ENCODE assay signal across 9 cellular contexts in the genomic region with DNA sequence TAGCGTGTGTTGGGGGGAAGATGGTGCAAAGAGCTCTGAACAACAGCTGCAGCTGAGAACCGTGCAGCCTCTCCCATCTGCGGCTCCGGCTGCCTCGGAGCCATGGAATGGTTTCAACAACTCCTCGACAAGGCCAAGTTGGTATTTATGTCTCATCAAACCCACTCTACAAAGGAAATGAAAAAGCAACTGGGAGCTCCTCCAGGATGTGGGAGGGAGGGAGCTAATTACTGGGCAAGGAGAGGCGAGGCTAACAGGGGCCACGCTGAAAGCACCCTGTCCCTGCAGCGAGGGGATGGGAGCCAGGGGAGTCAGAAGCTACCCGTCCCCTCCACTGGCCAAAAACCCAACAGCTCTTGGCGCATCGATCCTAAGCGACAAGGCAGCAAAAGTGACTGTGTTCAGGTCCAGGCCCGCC.
DNase-seq lines count a peak whose midpoint lies in the region; ATAC-seq and TF ChIP-seq lines count a peak whose summit lies in the region.
"Had no signal": no experiment of that assay in that cellular context is flagged by ENCODE, and none has a peak within 500 bp of the region (broad histone marks: within the 10 kb centered on the region; RNA-seq: fewer than 3 reads in every experiment).

No MANE protein-coding gene starts in this region.

- H2AFZ ChIP-seq in hepatocyte, result no peak overlapping the region

- CTCF ChIA-PET in activated CD8-positive, alpha-beta T cell treated with anti-CD3 and anti-CD28 coated beads, Interleukin-2, amount 10 ng/mL, durations not matched to agents 7 days and 5 days (lab: Charles Lee), result no interaction called here

- H3K9ac ChIP-seq in skeletal muscle satellite cell (ENCODE audit: low read depth, low read length), result peak overlapping the region; percentile 48

- no peak overlapping the region for H3K4me3 Mint-ChIP-seq in stimulated activated naive B cell treated with anti-CD40 and anti-IgM and Interleukin-4, amounts not matched to agents 10 μg/mL and 1 μg/mL and 100 μg/mL, for 72 hours
- no peak overlapping the region for H3K4me3 Mint-ChIP-seq in activated CD8-positive, alpha-beta T cell treated with anti-CD3 and anti-CD28 coated beads, Interleukin-2, amount 10 ng/mL, durations not matched to agents 7 days and 5 days
- H3K4me3 Mint-ChIP-seq: activated CD4-positive, alpha-beta T cell treated with anti-CD3 and anti-CD28 coated beads for 36 hours; activated naive CD8-positive, alpha-beta T cell had no signal

- H3K4me2 ChIP-seq in hepatocyte (no peak overlapping the region), skeletal muscle satellite cell (ENCODE audit: low read length) (peak overlapping the region; percentile 46)

- no peaks in the 10 kb centered on the region for H3K36me3 ChIP-seq in hepatocyte (replicated peaks; ENCODE audit: insufficient read depth, low read depth)
- peaks cover 24% of the 10 kb centered on the region for H3K36me3 ChIP-seq in skeletal muscle satellite cell (ENCODE audit: insufficient read depth, low read length)

- H3K27me3 ChIP-seq in hepatocyte, result no peaks in the 10 kb centered on the region
- H3K27me3 ChIP-seq in skeletal muscle satellite cell (ENCODE audit: control insufficient read depth, insufficient read depth, low read length), result no peaks in the 10 kb centered on the region

- no peak overlapping the region for H3K27ac Mint-ChIP-seq in stimulated activated naive B cell treated with anti-CD40 and anti-IgM and Interleukin-4, amounts not matched to agents 10 μg/mL and 1 μg/mL and 100 μg/mL, for 72 hours
- H3K27ac Mint-ChIP-seq in activated CD8-positive, alpha-beta T cell treated with anti-CD3 and anti-CD28 coated beads, Interleukin-2, amount 10 ng/mL, durations not matched to agents 7 days and 5 days, result no peak overlapping the region
- H3K27ac Mint-ChIP-seq: activated CD4-positive, alpha-beta T cell treated with anti-CD3 and anti-CD28 coated beads for 36 hours; activated naive CD8-positive, alpha-beta T cell had no signal

- 78% methylated on average over 14 of the region's 14 CpGs for WGBS in hepatocyte (ENCODE audit: low lambda C conversion rate, missing lambda C conversion rate)

- H3K36me3 Mint-ChIP-seq in stimulated activated naive B cell treated with anti-CD40 and anti-IgM and Interleukin-4, amounts not matched to agents 10 μg/mL and 1 μg/mL and 100 μg/mL, for 72 hours, result peaks cover 13 to 15% of the 10 kb centered on the region in 2 donors
- peaks cover 5% of the 10 kb centered on the region for H3K36me3 Mint-ChIP-seq in activated CD8-positive, alpha-beta T cell treated with anti-CD3 and anti-CD28 coated beads, Interleukin-2, amount 10 ng/mL, durations not matched to agents 7 days and 5 days (ENCODE audit: low read depth)

- H3K9me3 Mint-ChIP-seq in stimulated activated naive B cell treated with anti-CD40 and anti-IgM and Interleukin-4, amounts not matched to agents 10 μg/mL and 1 μg/mL and 100 μg/mL, for 72 hours, result no peaks in the 10 kb centered on the region
- no peaks in the 10 kb centered on the region for H3K9me3 Mint-ChIP-seq in activated CD8-positive, alpha-beta T cell treated with anti-CD3 and anti-CD28 coated beads, Interleukin-2, amount 10 ng/mL, durations not matched to agents 7 days and 5 days (ENCODE audit: insufficient read depth)

- no peaks in the 10 kb centered on the region for H3K27me3 Mint-ChIP-seq in stimulated activated naive B cell treated with anti-CD40 and anti-IgM and Interleukin-4, amounts not matched to agents 10 μg/mL and 1 μg/mL and 100 μg/mL, for 72 hours
- no peaks in the 10 kb centered on the region for H3K27me3 Mint-ChIP-seq in activated CD8-positive, alpha-beta T cell treated with anti-CD3 and anti-CD28 coated beads, Interleukin-2, amount 10 ng/mL, durations not matched to agents 7 days and 5 days (ENCODE audit: low read depth)
- H3K27me3 Mint-ChIP-seq: activated CD4-positive, alpha-beta T cell treated with anti-CD3 and anti-CD28 coated beads for 36 hours; activated naive CD8-positive, alpha-beta T cell had no signal

- ATAC-seq in HG03108 (IDR thresholded peaks at IDR 0.05; ENCODE audit: unreplicated experiment), result no peak
- no peak for ATAC-seq in stimulated activated naive B cell treated with anti-CD40 and anti-IgM and Interleukin-4, amounts not matched to agents 10 μg/mL and 1 μg/mL and 100 μg/mL, for 72 hours (replicated peaks)
- no peak for ATAC-seq in activated CD8-positive, alpha-beta T cell treated with anti-CD3 and anti-CD28 coated beads, Interleukin-2, amount 10 ng/mL, durations not matched to agents 7 days and 5 days
- ATAC-seq: activated CD4-positive, alpha-beta T cell treated with anti-CD3 and anti-CD28 coated beads for 36 hours had no signal

- H4K20me1 ChIP-seq in hepatocyte (ENCODE audit: insufficient read depth, poor library complexity, severe bottlenecking), result no peaks in the 10 kb centered on the region

- TF ChIP-seq CTCF in hepatocyte (IDR thresholded peaks at IDR 0.05; ENCODE audit: poor library complexity), result no peak

- H3K79me2 ChIP-seq in hepatocyte, result no peaks in the 10 kb centered on the region

- H3K27ac ChIP-seq in hepatocyte, result peak overlapping the region; percentile 92

- H3K4me3 ChIP-seq in hepatocyte, result no peak overlapping the region
- no peak overlapping the region for H3K4me3 ChIP-seq in skeletal muscle satellite cell (ENCODE audit: low read length)

- H3K9me2 ChIP-seq in hepatocyte (replicated peaks; ENCODE audit: insufficient read depth), result no peaks in the 10 kb centered on the region

- H3K4me1 ChIP-seq in hepatocyte (ENCODE audit: insufficient read depth) (peaks cover 30% of the 10 kb centered on the region), skeletal muscle satellite cell (ENCODE audit: control insufficient read depth, insufficient read depth, low read length) (peaks cover 29% of the 10 kb centered on the region)

- POLR2A ChIA-PET in activated CD8-positive, alpha-beta T cell treated with anti-CD3 and anti-CD28 coated beads, Interleukin-2, amount 10 ng/mL, durations not matched to agents 7 days and 5 days (lab: Charles Lee), result no interaction called here

- H3K9me3 ChIP-seq in hepatocyte (ENCODE audit: low read depth) (no peaks in the 10 kb centered on the region), skeletal muscle satellite cell (replicated peaks; ENCODE audit: low read length) (no peaks in the 10 kb centered on the region)

- peak; percentile 66 for DNase-seq in GM04503 (ENCODE audit: low read depth)
- peak in 48 of 56 donors; percentile 8 to 78 (median 52) for DNase-seq in amygdala (lab: John Stamatoyannopoulos, UW)
- peak; percentile 28 for DNase-seq in hepatocyte (ENCODE audit: low spot score)
- no peak for DNase-seq in stimulated activated naive B cell treated with anti-CD40 and anti-IgM and Interleukin-4, amounts not matched to agents 10 μg/mL and 1 μg/mL and 100 μg/mL, for 72 hours
- DNase-seq in activated CD8-positive, alpha-beta T cell treated with anti-CD3 and anti-CD28 coated beads, Interleukin-2, amount 10 ng/mL, durations not matched to agents 7 days and 5 days, result no peak
- DNase-seq: activated CD4-positive, alpha-beta T cell treated with anti-CD3 and anti-CD28 coated beads for 36 hours had no signal

- H3K4me1 Mint-ChIP-seq in stimulated activated naive B cell treated with anti-CD40 and anti-IgM and Interleukin-4, amounts not matched to agents 10 μg/mL and 1 μg/mL and 100 μg/mL, for 72 hours, result no peaks in the 10 kb centered on the region
- H3K4me1 Mint-ChIP-seq in activated CD8-positive, alpha-beta T cell treated with anti-CD3 and anti-CD28 coated beads, Interleukin-2, amount 10 ng/mL, durations not matched to agents 7 days and 5 days (ENCODE audit: low read depth), result peaks cover 3% of the 10 kb centered on the region
- H3K4me1 Mint-ChIP-seq: activated CD4-positive, alpha-beta T cell treated with anti-CD3 and anti-CD28 coated beads for 36 hours had no signal

Comparison
In these comparisons a context has a peak if more than half of its experiments do, and no peak if none do; other contexts are left out.
1. DNase-seq: peak in GM04503 (single experiment), amygdala (48 of 56) and hepatocyte (single experiment); none in stimulated activated naive B cell treated with anti-CD40 and anti-IgM and Interleukin-4, amounts not matched to agents 10 μg/mL and 1 μg/mL and 100 μg/mL, for 72 hours (single experiment) and activated CD8-positive, alpha-beta T cell treated with anti-CD3 and anti-CD28 coated beads, Interleukin-2, amount 10 ng/mL, durations not matched to agents 7 days and 5 days (single experiment).